In genomic region chr15:90035095-90035834, GRCh38 we compare ENCODE assay signal across 8 cellular contexts. TPM values are rescaled to one million over a fixed set of nuclear protein-coding genes. Genes with fewer than 3 reads are reported as not detected.
A peak's percentile ranks its signal among the peaks of the same experiment; 100 is the strongest.
DNase-seq lines count a peak whose midpoint lies in the region; ATAC-seq and TF ChIP-seq lines count a peak whose summit lies in the region.

No MANE protein-coding gene starts in this region.

- BruUV-seq in Calu3 (replicated peaks; lab: Mats Ljungman, UMichigan): TSS peak; percentile 69

- intact Hi-C loops in Calu3 (cut with micrococcal nuclease; ENCODE audit: unreplicated experiment): no loop called here
- intact Hi-C loops in vagina (cut with DNase I): no loop called here

- H3K9me3 Mint-ChIP-seq in Calu3 (ENCODE audit: low read depth, unreplicated experiment): no peaks in the 10 kb centered on the region

- H3K27me3 Mint-ChIP-seq in Calu3 (ENCODE audit: unreplicated experiment): no peaks in the 10 kb centered on the region

- CTCF ChIA-PET in Calu3 (lab: Charles Lee): interaction anchor here (0.5 to 1.8 kb wide), 5 partner anchors 13 to 120 kb away, joined by 3 to 6 read pairs (median 5); no protein-coding TSS in a partner anchor

- TF ChIP-seq POLR2A in vagina (IDR thresholded peaks at IDR 0.05): no peak

- H3K4me1 Mint-ChIP-seq in Calu3 (ENCODE audit: low read depth, unreplicated experiment): peaks cover 72% of the 10 kb centered on the region

- H3K4me3 ChIP-seq in cardiac fibroblast (replicated peaks in 1 of 2; ENCODE audit: low read depth in 2 of 2, low read length in 2 of 2) (no peak overlapping the region), lung (no peak overlapping the region), vagina (no peak overlapping the region)

- TF ChIP-seq CTCF in Calu3 (IDR thresholded peaks at IDR 0.05; ENCODE audit: unreplicated experiment) (no peak), cardiac fibroblast (IDR thresholded peaks at IDR 0.05; ENCODE audit: low read depth, low read length) (no peak), lung (IDR thresholded peaks at IDR 0.05; ENCODE audit: control extremely low read depth, extremely low read depth) (no peak), vagina (IDR thresholded peaks at IDR 0.05) (no peak)

- H3K36me3 ChIP-seq in lung (ENCODE audit: control insufficient read depth in 2 of 2, insufficient read depth in 2 of 2, low read length in 2 of 2): no peaks in the 10 kb centered on the region
- no peaks in the 10 kb centered on the region for H3K36me3 ChIP-seq in vagina

- WGBS in lung, 2 donors: 30 to 38% methylated on average over 19 of the region's 19 CpGs

- peak overlapping the region; percentile 35 for H3K27ac Mint-ChIP-seq in Calu3 (ENCODE audit: unreplicated experiment)

- DNase-seq in Calu3: peak; percentile 72
- DNase-seq in NCI-H226: peak; percentile 32
- peak; percentile 56 to 67 for DNase-seq in cardiac fibroblast (ENCODE audit: low read depth in 2 of 2)
- peak; percentile 60 for DNase-seq in lung (ENCODE audit: low spot score)
- no peak for DNase-seq in vagina (ENCODE audit: extremely low spot score in 2 of 2)
- DNase-seq in stimulated activated CD4-positive, alpha-beta T cell treated with anti-CD3 and anti-CD28 coated beads, Interleukin-12 subunit alpha, Interleukin-12 subunit beta, amount 100 ng/mL, for 4 hours: no peak
- no peak for DNase-seq in 8988T

- peaks cover 22% of the 10 kb centered on the region for H3K36me3 Mint-ChIP-seq in Calu3 (ENCODE audit: insufficient read depth, unreplicated experiment)

- H3K27ac ChIP-seq in lung (ENCODE audit: low read depth in 1 of 2, low read length in 1 of 2) (peak overlapping the region in 1 of 2 donors; percentile 97), vagina (peak overlapping the region; percentile 4)

- H3K27me3 ChIP-seq in lung (ENCODE audit: control insufficient read depth, insufficient read depth): no peaks in the 10 kb centered on the region
- no peaks in the 10 kb centered on the region for H3K27me3 ChIP-seq in vagina

- ATAC-seq in lung (ENCODE audit: insufficient read depth, low FRiP score) (peak; percentile 38), GM21528 (IDR thresholded peaks at IDR 0.05; ENCODE audit: low FRiP score, unreplicated experiment) (no peak)

- H3K9me3 ChIP-seq in lung (ENCODE audit: control insufficient read depth in 2 of 2, insufficient read depth in 1 of 2, low read length in 1 of 2) (no peaks in the 10 kb centered on the region), vagina (no peaks in the 10 kb centered on the region)

- peak overlapping the region; percentile 8 for H3K4me3 Mint-ChIP-seq in Calu3 (ENCODE audit: low read depth, unreplicated experiment)

- H3K4me1 ChIP-seq in lung (ENCODE audit: control insufficient read depth in 2 of 2, insufficient read depth in 2 of 2, low read length in 2 of 2) (peaks cover 2 to 50% of the 10 kb centered on the region in 2 donors), vagina (peaks cover 72% of the 10 kb centered on the region)

RNA-seq across cellular contexts. Expression of gene ZNF710, which starts 34.1 kb away (rescaled TPM):
- 14.3 and 15.4 TPM in 2 replicates for total RNA-seq in Calu3 (2022)
- total RNA-seq in lung: 10 to 100 TPM; 19.6 to 45.7 TPM
- polyA plus RNA-seq in lung: 10 to 100 TPM; 31.5 to 49.1 TPM
- 23.1 TPM for total RNA-seq in vagina

Comparison
In these comparisons a context has a peak if more than half of its experiments do, and no peak if none do; other contexts are left out.
1. DNase-seq: peak in Calu3 (single experiment), NCI-H226 (single experiment), cardiac fibroblast (2 of 2) and lung (single experiment); none in vagina (0 of 2), stimulated activated CD4-positive, alpha-beta T cell treated with anti-CD3 and anti-CD28 coated beads, Interleukin-12 subunit alpha, Interleukin-12 subunit beta, amount 100 ng/mL, for 4 hours (single experiment) and 8988T (single experiment).